In genomic region chr9:73216016-73216415, GRCh38 we compare ENCODE assay signal across 22 cellular contexts.
DNase-seq lines count a peak whose midpoint lies in the region; ATAC-seq and TF ChIP-seq lines count a peak whose summit lies in the region.
"Had no signal": no experiment of that assay in that cellular context is flagged by ENCODE, and none has a peak within 500 bp of the region (broad histone marks: within the 10 kb centered on the region; RNA-seq: fewer than 3 reads in every experiment).

No MANE protein-coding gene starts in this region.

- H3K4me1 ChIP-seq in iPS-18a (ENCODE audit: control insufficient read depth, low read depth, low read length) = peaks cover 26% of the 10 kb centered on the region

- H3K9me3 ChIP-seq in iPS-18a (ENCODE audit: control insufficient read depth, low read depth, low read length) = peaks cover 4% of the 10 kb centered on the region
- H3K9me3 ChIP-seq: MG63 had no signal

- intact Hi-C loops in activated naive CD4-positive, alpha-beta T cell treated with anti-CD3 and anti-CD28 coated beads for 36 hours (cut with micrococcal nuclease) = no loop called here
- intact Hi-C loops in sciatic nerve (cut with DNase I) = no loop called here

- peak; percentile 14 for DNase-seq in activated naive CD4-positive, alpha-beta T cell treated with anti-CD3 and anti-CD28 coated beads for 36 hours
- DNase-seq in activated naive CD4-positive, alpha-beta T cell treated with anti-CD3 and anti-CD28 coated beads, Interleukin-2, amount 10 ng/mL, durations not matched to agents 7 days and 5 days = no peak
- DNase-seq in choroid plexus epithelial cell (ENCODE audit: low read depth) = peak; percentile 18
- DNase-seq in HCEC 1CT = no peak
- no peak for DNase-seq in T-helper 9 cell
- no peak for DNase-seq in sciatic nerve (ENCODE audit: low spot score)
- no peak for DNase-seq in naive thymus-derived CD8-positive, alpha-beta T cell
- DNase-seq: AML-193; C1 segment of cervical spinal cord; CD8-positive, alpha-beta T cell; DND-41; Kasumi-1; MG63; NCI-H1048; NCI-H1436; NCI-H1930; NCI-H748 treated with DMSO at 0.1 percent for 48 hours had no signal

- H3K36me3 Mint-ChIP-seq in activated naive CD4-positive, alpha-beta T cell treated with anti-CD3 and anti-CD28 coated beads for 36 hours (ENCODE audit: low read depth) = no peaks in the 10 kb centered on the region
- H3K36me3 Mint-ChIP-seq in activated naive CD4-positive, alpha-beta T cell treated with anti-CD3 and anti-CD28 coated beads, Interleukin-2, amount 10 ng/mL, durations not matched to agents 7 days and 5 days = no peaks in the 10 kb centered on the region
- H3K36me3 Mint-ChIP-seq in naive thymus-derived CD8-positive, alpha-beta T cell = no peaks in the 10 kb centered on the region
- H3K36me3 Mint-ChIP-seq: CD8-positive, alpha-beta T cell had no signal

- POLR2A ChIA-PET in naive thymus-derived CD8-positive, alpha-beta T cell (lab: Charles Lee) = no interaction called here

- H3K27me3 ChIP-seq in iPS-18a (ENCODE audit: control insufficient read depth, insufficient read depth, low read length) = no peaks in the 10 kb centered on the region
- H3K27me3 ChIP-seq: MG63 had no signal

- H3K4me3 Mint-ChIP-seq in activated naive CD4-positive, alpha-beta T cell treated with anti-CD3 and anti-CD28 coated beads for 36 hours = no peak overlapping the region
- H3K4me3 Mint-ChIP-seq in activated naive CD4-positive, alpha-beta T cell treated with anti-CD3 and anti-CD28 coated beads, Interleukin-2, amount 10 ng/mL, durations not matched to agents 7 days and 5 days = no peak overlapping the region
- H3K4me3 Mint-ChIP-seq in naive thymus-derived CD8-positive, alpha-beta T cell = no peak overlapping the region
- H3K4me3 Mint-ChIP-seq: CD8-positive, alpha-beta T cell had no signal

- no peak for ATAC-seq in sciatic nerve
- no peak for ATAC-seq in naive thymus-derived CD8-positive, alpha-beta T cell
- ATAC-seq: CD8-positive, alpha-beta T cell; HCT116; Panc1; SK-N-SH treated with all-trans-retinoic acid at 6 μM for 48 hours had no signal

- no peak for TF ChIP-seq CTCF in choroid plexus epithelial cell (conservative IDR thresholded peaks at IDR 0.05; ENCODE audit: low read depth, low read length)

- peaks cover 33% of the 10 kb centered on the region for H3K27me3 Mint-ChIP-seq in activated naive CD4-positive, alpha-beta T cell treated with anti-CD3 and anti-CD28 coated beads for 36 hours (ENCODE audit: low read depth)
- no peaks in the 10 kb centered on the region for H3K27me3 Mint-ChIP-seq in activated naive CD4-positive, alpha-beta T cell treated with anti-CD3 and anti-CD28 coated beads, Interleukin-2, amount 10 ng/mL, durations not matched to agents 7 days and 5 days
- peaks cover 7 to 44% (median 20%) of the 10 kb centered on the region in 5 donors for H3K27me3 Mint-ChIP-seq in naive thymus-derived CD8-positive, alpha-beta T cell

- CTCF ChIA-PET in activated naive CD4-positive, alpha-beta T cell treated with anti-CD3 and anti-CD28 coated beads for 36 hours (lab: Charles Lee) = interaction anchor here (0.7 to 1.3 kb wide), 4 partner anchors 15 to 1428 kb away, joined by 3 to 4 read pairs (median 3); no protein-coding TSS in a partner anchor
- CTCF ChIA-PET in activated naive CD4-positive, alpha-beta T cell treated with anti-CD3 and anti-CD28 coated beads, Interleukin-2, amount 10 ng/mL, durations not matched to agents 7 days and 5 days (lab: Charles Lee) = interaction anchor here (0.9 kb wide), 1 partner anchor 15 kb away, joined by 4 read pairs; no protein-coding TSS in a partner anchor

- peak overlapping the region; percentile 45 for H3K9ac ChIP-seq in iPS-18a (ENCODE audit: low read length)

- H3K4me3 ChIP-seq in choroid plexus epithelial cell (ENCODE audit: low read depth, low read length) (no peak overlapping the region), iPS-18a (ENCODE audit: low read length) (peak overlapping the region; percentile 13)
- H3K4me3 ChIP-seq: MG63 had no signal

- H3K36me3 ChIP-seq in iPS-18a (ENCODE audit: control insufficient read depth, low read depth, low read length) = no peaks in the 10 kb centered on the region
- H3K36me3 ChIP-seq: MG63 had no signal

- H3K4me1 Mint-ChIP-seq in activated naive CD4-positive, alpha-beta T cell treated with anti-CD3 and anti-CD28 coated beads for 36 hours (ENCODE audit: low read depth) = peaks cover 35% of the 10 kb centered on the region
- H3K4me1 Mint-ChIP-seq in activated naive CD4-positive, alpha-beta T cell treated with anti-CD3 and anti-CD28 coated beads, Interleukin-2, amount 10 ng/mL, durations not matched to agents 7 days and 5 days = no peaks in the 10 kb centered on the region
- no peaks in the 10 kb centered on the region for H3K4me1 Mint-ChIP-seq in naive thymus-derived CD8-positive, alpha-beta T cell

- no peak overlapping the region for H3K27ac Mint-ChIP-seq in activated naive CD4-positive, alpha-beta T cell treated with anti-CD3 and anti-CD28 coated beads for 36 hours
- no peak overlapping the region for H3K27ac Mint-ChIP-seq in activated naive CD4-positive, alpha-beta T cell treated with anti-CD3 and anti-CD28 coated beads, Interleukin-2, amount 10 ng/mL, durations not matched to agents 7 days and 5 days
- no peak overlapping the region for H3K27ac Mint-ChIP-seq in naive thymus-derived CD8-positive, alpha-beta T cell
- H3K27ac Mint-ChIP-seq: CD8-positive, alpha-beta T cell had no signal

- no peaks in the 10 kb centered on the region for H3K9me3 Mint-ChIP-seq in activated naive CD4-positive, alpha-beta T cell treated with anti-CD3 and anti-CD28 coated beads for 36 hours
- H3K9me3 Mint-ChIP-seq in activated naive CD4-positive, alpha-beta T cell treated with anti-CD3 and anti-CD28 coated beads, Interleukin-2, amount 10 ng/mL, durations not matched to agents 7 days and 5 days = no peaks in the 10 kb centered on the region
- no peaks in the 10 kb centered on the region for H3K9me3 Mint-ChIP-seq in naive thymus-derived CD8-positive, alpha-beta T cell
- H3K9me3 Mint-ChIP-seq: CD8-positive, alpha-beta T cell had no signal

- peak overlapping the region; percentile 33 for H3K27ac ChIP-seq in iPS-18a (ENCODE audit: low read length)
- H3K27ac ChIP-seq: 22Rv1 had no signal

Comparison
In these comparisons a context has a peak if more than half of its experiments do, and no peak if none do; other contexts are left out.
1. DNase-seq: peak in activated naive CD4-positive, alpha-beta T cell treated with anti-CD3 and anti-CD28 coated beads for 36 hours (single experiment) and choroid plexus epithelial cell (single experiment); none in activated naive CD4-positive, alpha-beta T cell treated with anti-CD3 and anti-CD28 coated beads, Interleukin-2, amount 10 ng/mL, durations not matched to agents 7 days and 5 days (single experiment), HCEC 1CT (single experiment), T-helper 9 cell (single experiment), sciatic nerve (single experiment) and naive thymus-derived CD8-positive, alpha-beta T cell (0 of 10).